ENCODE assay signal across 7 cellular contexts in the genomic region with DNA sequence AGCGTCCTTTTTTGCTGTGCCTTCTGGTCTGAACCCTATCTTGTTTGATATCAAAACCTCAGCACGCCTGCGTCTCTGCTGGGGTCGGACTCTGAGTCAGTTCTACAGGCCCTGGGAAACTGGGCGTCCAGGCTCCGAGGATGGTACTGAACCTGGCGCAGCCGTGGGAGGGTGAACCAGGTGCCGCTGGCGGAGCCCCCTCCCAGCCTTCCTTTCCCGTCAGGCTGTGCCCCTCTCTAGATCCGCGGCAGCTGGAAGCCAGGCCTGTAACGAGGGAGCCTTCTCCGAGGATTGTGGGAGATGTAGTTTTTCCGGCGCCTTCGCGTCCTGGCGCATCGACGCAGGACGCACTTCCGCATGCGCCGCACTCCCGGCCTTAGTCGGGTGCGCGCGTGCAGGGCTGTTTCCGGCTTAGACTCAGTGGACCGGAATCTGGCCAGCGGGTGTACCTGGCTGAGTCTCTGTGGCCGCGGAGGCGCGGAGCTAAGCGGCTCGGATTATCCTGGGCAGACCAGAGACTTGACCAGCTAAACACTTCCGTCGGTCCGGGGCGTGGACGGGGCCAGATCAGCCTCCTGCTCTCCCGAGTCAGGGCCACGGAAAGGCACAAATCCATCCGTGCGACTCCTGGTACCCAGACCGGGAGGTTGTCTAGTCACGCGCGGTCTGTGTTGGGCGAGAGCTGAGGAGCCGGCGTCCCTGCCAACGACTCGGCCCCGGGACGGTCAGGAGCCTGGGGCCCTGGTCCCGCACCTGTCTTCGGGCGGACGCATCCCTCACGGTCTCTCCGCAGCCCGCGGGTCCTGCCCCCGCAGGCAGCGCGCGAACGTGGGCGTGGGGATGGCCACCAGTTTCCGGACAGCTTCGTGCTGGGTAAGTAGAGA.
DNase-seq lines count a peak whose midpoint lies in the region; ATAC-seq lines count a peak whose summit lies in the region.

Gene ZNF26 (plus strand): TSS at position 367 of the 884 bp plus-strand sequence. CDS start 474 bp downstream, at position 841.

- DNase-seq in NCI-H2081 (lab: John Stamatoyannopoulos, UW) (peak; percentile 97 to 98), T1000 (lab: John Stamatoyannopoulos, UW) (peak; percentile 51), astrocyte of the hippocampus (ENCODE audit: low read depth, low spot score) (peak; percentile 98), hippocampal formation (lab: John Stamatoyannopoulos, UW) (peak; percentile 86 to 92), retina (peak; percentile 99)

- peak; percentile 85 for ATAC-seq in GM18508 (IDR thresholded peaks at IDR 0.05; ENCODE audit: insufficient read depth, unreplicated experiment)
- ATAC-seq in HG03025 (IDR thresholded peaks at IDR 0.05; ENCODE audit: low FRiP score, unreplicated experiment), result peak; percentile 93

Comparison
In these comparisons a context has a peak if more than half of its experiments do, and no peak if none do; other contexts are left out.
1. Peak in every context shown above with its lines: DNase-seq and ATAC-seq.